8 cellular contexts compared by ENCODE assay signal in the genomic region with DNA sequence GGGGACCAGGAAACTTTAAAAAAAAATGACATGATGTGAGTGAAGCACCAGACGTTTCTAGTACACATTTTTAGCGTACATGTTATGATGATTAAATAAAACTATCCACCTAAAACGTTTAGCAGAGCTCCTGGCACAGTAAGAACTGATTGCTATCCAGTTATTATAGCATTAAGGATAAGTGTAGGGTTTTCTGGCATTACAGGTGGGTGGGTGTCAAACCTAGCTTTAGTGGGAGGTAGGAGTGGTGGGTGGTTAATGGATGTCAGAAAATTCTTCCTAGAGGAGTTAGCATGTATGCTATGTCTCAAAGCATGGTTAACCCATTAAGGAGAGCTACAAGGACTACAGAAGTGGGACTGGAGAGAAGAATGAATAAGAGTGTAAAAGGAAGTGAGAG.
"Had no signal": no experiment of that assay in that cellular context is flagged by ENCODE, and none has a peak within 500 bp of the region (broad histone marks: within the 10 kb centered on the region; RNA-seq: fewer than 3 reads in every experiment).

No MANE protein-coding gene starts in this region.

- ATAC-seq: GM12878 had no signal

- H3K4me3 ChIP-seq: GM12878 had no signal

- FAIRE-seq: G401.6, GM12878, GM12891, GM12892, GM18507, GM19239 had no signal

- DNase-seq: GDM1, GF-D8 had no signal
